15 cellular contexts compared by ENCODE assay signal in genomic region chrX:128460835-128461234, GRCh38.
DNase-seq lines count a peak whose midpoint lies in the region; ATAC-seq, FAIRE-seq and TF ChIP-seq lines count a peak whose summit lies in the region.
"Had no signal": no experiment of that assay in that cellular context is flagged by ENCODE, and none has a peak within 500 bp of the region (broad histone marks: within the 10 kb centered on the region; RNA-seq: fewer than 3 reads in every experiment).

No MANE protein-coding gene starts in this region.

- CTCF ChIA-PET in SK-N-SH (lab: Yijun Ruan, JAX) (interaction anchor here (0.7 to 1.7 kb wide), 3 partner anchors 9 to 24 kb away, joined by 3 to 4 read pairs (median 4); no protein-coding TSS in a partner anchor), endothelial cell of umbilical vein (lab: Charles Lee) (no interaction called here)

- no peak for TF ChIP-seq EP300 in SK-N-SH (IDR thresholded peaks at IDR 0.05; ENCODE audit: borderline replicate concordance in 1 of 2, low read depth in 1 of 2, low read length in 1 of 2)

- no peak overlapping the region for H3K27ac ChIP-seq in SK-N-SH (ENCODE audit: low read depth in 2 of 2, low read length in 1 of 2)
- no peak overlapping the region for H3K27ac ChIP-seq in OCI-LY3 (ENCODE audit: low read length)
- H3K27ac ChIP-seq in endothelial cell of umbilical vein (ENCODE audit: insufficient read depth, low read depth, low read length) = no peak overlapping the region
- no peak overlapping the region for H3K27ac ChIP-seq in smooth muscle cell (ENCODE audit: low read depth)

- no peak for TF ChIP-seq POLR2A in endothelial cell of umbilical vein (IDR thresholded peaks at IDR 0.05; ENCODE audit: low read depth, low read length)

- DNase-seq in SK-N-SH = peak; percentile 8
- peak; percentile 1 for DNase-seq in endothelial cell of umbilical vein (ENCODE audit: low read depth, low spot score)
- no peak for DNase-seq in smooth muscle cell (lab: John Stamatoyannopoulos, UW; ENCODE audit: unreplicated experiment)
- DNase-seq in NK-92 treated with Interleukin-12 subunit alpha and Interleukin-12 subunit beta, amount 100 ng/mL, for 24 hours (lab: John Stamatoyannopoulos, UW) = no peak
- DNase-seq: activated B cell treated with CpG ODN at 0.5 μM for 24 hours; activated naive CD4-positive, alpha-beta T cell treated with anti-CD3 and anti-CD28 coated beads, Interleukin-2, amount 50 U/mL, for 16 hours; Caco-2; effector CD4-positive, alpha-beta T cell; midbrain; NCI-H146; NCI-H69 had no signal

- H4K20me1 ChIP-seq in SK-N-SH (ENCODE audit: insufficient read depth) (no peaks in the 10 kb centered on the region), OCI-LY3 (ENCODE audit: insufficient read depth, low read length) (no peaks in the 10 kb centered on the region), endothelial cell of umbilical vein (replicated peaks; ENCODE audit: control insufficient read depth, extremely low read depth, insufficient read depth, low read length) (no peaks in the 10 kb centered on the region), smooth muscle cell (ENCODE audit: low read depth) (no peaks in the 10 kb centered on the region)

- no peaks in the 10 kb centered on the region for H3K9me3 ChIP-seq in SK-N-SH
- H3K9me3 ChIP-seq in OCI-LY3 (ENCODE audit: insufficient read depth, low read length) = no peaks in the 10 kb centered on the region
- no peaks in the 10 kb centered on the region for H3K9me3 ChIP-seq in endothelial cell of umbilical vein (replicated peaks; ENCODE audit: control insufficient read depth, insufficient read depth, low read length)
- no peaks in the 10 kb centered on the region for H3K9me3 ChIP-seq in smooth muscle cell (replicated peaks; ENCODE audit: low read depth)
- H3K9me3 ChIP-seq: Caco-2 had no signal

- no peak for TF ChIP-seq CTCF in SK-N-SH (IDR thresholded peaks at IDR 0.05)
- TF ChIP-seq CTCF in OCI-LY3 (IDR thresholded peaks at IDR 0.05; ENCODE audit: low read depth, low read length) = peak; percentile 40
- no peak for TF ChIP-seq CTCF in endothelial cell of umbilical vein (IDR thresholded peaks at IDR 0.05; ENCODE audit: extremely low read depth in 1 of 2, insufficient read depth in 1 of 2, low read depth in 1 of 2, low read length in 2 of 2)
- peak; percentile 13 for TF ChIP-seq CTCF in smooth muscle cell (IDR thresholded peaks at IDR 0.05; ENCODE audit: borderline replicate concordance, insufficient read depth, poor library complexity, severe bottlenecking)

- ATAC-seq in SK-N-SH treated with all-trans-retinoic acid at 6 μM for 48 hours (no peak), GM21526 (IDR thresholded peaks at IDR 0.05; ENCODE audit: low FRiP score, unreplicated experiment) (no peak), HG02973 (IDR thresholded peaks at IDR 0.05; ENCODE audit: unreplicated experiment) (no peak)

- H3K9me2 ChIP-seq in SK-N-SH = no peaks in the 10 kb centered on the region

- no peaks in the 10 kb centered on the region for H3K79me2 ChIP-seq in SK-N-SH (ENCODE audit: insufficient read depth)
- H3K79me2 ChIP-seq in OCI-LY3 (ENCODE audit: low read length) = no peaks in the 10 kb centered on the region
- no peaks in the 10 kb centered on the region for H3K79me2 ChIP-seq in endothelial cell of umbilical vein (ENCODE audit: control insufficient read depth, insufficient read depth, low read length)
- no peaks in the 10 kb centered on the region for H3K79me2 ChIP-seq in smooth muscle cell (ENCODE audit: low read depth)

- no peak for FAIRE-seq in endothelial cell of umbilical vein (lab: Jason Lieb, UNC)

- H3K27me3 ChIP-seq in SK-N-SH (ENCODE audit: insufficient read depth) (no peaks in the 10 kb centered on the region), OCI-LY3 (ENCODE audit: low read depth, low read length) (no peaks in the 10 kb centered on the region), endothelial cell of umbilical vein (ENCODE audit: control insufficient read depth in 2 of 2, insufficient read depth in 2 of 2, low read length in 2 of 2) (no peaks in the 10 kb centered on the region), smooth muscle cell (ENCODE audit: low read depth) (no peaks in the 10 kb centered on the region)

- POLR2A ChIA-PET in SK-N-SH (lab: Yijun Ruan, JAX) (no interaction called here), endothelial cell of umbilical vein (lab: Charles Lee) (no interaction called here)

- dilution Hi-C loops in endothelial cell of umbilical vein (cut with MboI; ENCODE audit: extremely low pct_ligation_motif_present, low sequenced_read_pairs) = no loop called here

- intact Hi-C loops in endothelial cell of umbilical vein (cut with micrococcal nuclease) = no loop called here

- 11% methylated on average over 6 of the region's 6 CpGs for WGBS in SK-N-SH (ENCODE audit: low lambda C conversion rate)
- WGBS in smooth muscle cell (ENCODE audit: low lambda C conversion rate) = 57% methylated on average over 6 of the region's 6 CpGs

- H3K4me3 ChIP-seq in SK-N-SH (ENCODE audit: low read depth in 2 of 2, low read length in 1 of 2) (no peak overlapping the region), OCI-LY3 (ENCODE audit: low read length) (no peak overlapping the region), endothelial cell of umbilical vein (replicated peaks in 1 of 3; ENCODE audit: insufficient read depth in 1 of 3, low read depth in 1 of 3, low read length in 3 of 3) (no peak overlapping the region), smooth muscle cell (no peak overlapping the region)

- H3F3A ChIP-seq in SK-N-SH (replicated peaks; ENCODE audit: insufficient read depth) (no peaks in the 10 kb centered on the region), smooth muscle cell (ENCODE audit: low read depth) (no peaks in the 10 kb centered on the region)

- no peaks in the 10 kb centered on the region for H3K4me1 ChIP-seq in SK-N-SH (ENCODE audit: control insufficient read depth in 1 of 2, insufficient read depth in 2 of 2, low read depth in 1 of 2, low read length in 1 of 2)
- no peaks in the 10 kb centered on the region for H3K4me1 ChIP-seq in OCI-LY3 (ENCODE audit: low read length)
- H3K4me1 ChIP-seq in endothelial cell of umbilical vein (ENCODE audit: control insufficient read depth, extremely low read depth, insufficient read depth, low read length) = no peaks in the 10 kb centered on the region
- H3K4me1 ChIP-seq in smooth muscle cell (ENCODE audit: low read depth) = no peaks in the 10 kb centered on the region
- H3K4me1 ChIP-seq: Caco-2 had no signal

- no peak overlapping the region for H3K9ac ChIP-seq in SK-N-SH
- H3K9ac ChIP-seq in OCI-LY3 (ENCODE audit: low read length) = no peak overlapping the region
- no peak overlapping the region for H3K9ac ChIP-seq in endothelial cell of umbilical vein (replicated peaks; ENCODE audit: extremely low read depth, insufficient read depth, low read length)
- no peak overlapping the region for H3K9ac ChIP-seq in smooth muscle cell (ENCODE audit: low read depth)

- no TSS peak for BruUV-seq in endothelial cell of umbilical vein (replicated peaks; lab: Mats Ljungman, UMichigan)

- H3K4me2 ChIP-seq in SK-N-SH = no peak overlapping the region
- no peak overlapping the region for H3K4me2 ChIP-seq in OCI-LY3 (ENCODE audit: low read length)
- no peak overlapping the region for H3K4me2 ChIP-seq in endothelial cell of umbilical vein (ENCODE audit: insufficient read depth, low read length)
- no peak overlapping the region for H3K4me2 ChIP-seq in smooth muscle cell

- peak; percentile 40 for TF ChIP-seq RAD21 in SK-N-SH (IDR thresholded peaks at IDR 0.05; ENCODE audit: low read length)

- no peaks in the 10 kb centered on the region for H3K36me3 ChIP-seq in SK-N-SH (replicated peaks in 1 of 2; ENCODE audit: control insufficient read depth in 1 of 2, insufficient read depth in 2 of 2, low read length in 1 of 2)
- H3K36me3 ChIP-seq in OCI-LY3 (replicated peaks; ENCODE audit: low read depth, low read length) = no peaks in the 10 kb centered on the region
- H3K36me3 ChIP-seq in endothelial cell of umbilical vein (ENCODE audit: control insufficient read depth in 2 of 2, extremely low read depth in 1 of 2, insufficient read depth in 2 of 2, low read length in 2 of 2) = no peaks in the 10 kb centered on the region
- H3K36me3 ChIP-seq in smooth muscle cell (ENCODE audit: low read depth) = no peaks in the 10 kb centered on the region

- no peak overlapping the region for H2AFZ ChIP-seq in SK-N-SH (ENCODE audit: low read depth)
- H2AFZ ChIP-seq in OCI-LY3 (ENCODE audit: low read depth, low read length) = no peak overlapping the region
- no peak overlapping the region for H2AFZ ChIP-seq in endothelial cell of umbilical vein (ENCODE audit: low read depth, low read length)
- H2AFZ ChIP-seq in smooth muscle cell (ENCODE audit: low read depth) = no peak overlapping the region

- H3K9me1 ChIP-seq in endothelial cell of umbilical vein (replicated peaks; ENCODE audit: control insufficient read depth, extremely low read depth, insufficient read depth, low read length) = no peaks in the 10 kb centered on the region

TF ChIP-seq in SK-N-SH, 30 proteins besides CTCF, POLR2A, EP300 and RAD21 (continues in another document):
- TF ChIP-seq MEF2A (IDR thresholded peaks at IDR 0.05; ENCODE audit: borderline replicate concordance, low read depth) (no peak), FOXJ3 (CRISPR knock-in tag; IDR thresholded peaks at IDR 0.05) (no peak), FOXM1 (IDR thresholded peaks at IDR 0.05; ENCODE audit: low read depth) (no peak)

TF ChIP-seq in endothelial cell of umbilical vein, 7 proteins besides CTCF, POLR2A, EP300 and RAD21:
- TF ChIP-seq GATA2 (IDR thresholded peaks at IDR 0.05; ENCODE audit: insufficient read depth, insufficient read length, low read depth, low read length) (no peak), POLR2AphosphoS5 (IDR thresholded peaks at IDR 0.05; ENCODE audit: insufficient read depth, low read depth, low read length) (no peak), FOS (IDR thresholded peaks at IDR 0.05; ENCODE audit: borderline replicate concordance, insufficient read depth, low read length) (no peak), EZH2 (IDR thresholded peaks at IDR 0.05; ENCODE audit: borderline replicate concordance, low read depth, low read length, severe bottlenecking) (no peak), JUN (IDR thresholded peaks at IDR 0.05; ENCODE audit: borderline replicate concordance, insufficient read depth, insufficient read length, low read depth) (no peak), MYC (IDR thresholded peaks at IDR 0.05; ENCODE audit: low read depth, low read length) (no peak), MAX (IDR thresholded peaks at IDR 0.05; ENCODE audit: insufficient read depth, insufficient read length) (no peak)

Comparison
In these comparisons a context has a peak if more than half of its experiments do, and no peak if none do; other contexts are left out.
1. DNase-seq: peak in SK-N-SH (single experiment) and endothelial cell of umbilical vein (single experiment); none in smooth muscle cell (single experiment) and NK-92 treated with Interleukin-12 subunit alpha and Interleukin-12 subunit beta, amount 100 ng/mL, for 24 hours (single experiment).
2. CTCF ChIP-seq: peak in OCI-LY3 (single experiment) and smooth muscle cell (single experiment); none in SK-N-SH (single experiment) and endothelial cell of umbilical vein (0 of 2).